In genomic region chr16:2088759-2089358, GRCh38 we compare ENCODE assay signal across 23 cellular contexts. TPM values are rescaled to one million over a fixed set of nuclear protein-coding genes. Genes with fewer than 3 reads are reported as not detected.
DNase-seq lines count a peak whose midpoint lies in the region; TF ChIP-seq lines count a peak whose summit lies in the region.
"Had no signal": no experiment of that assay in that cellular context is flagged by ENCODE, and none has a peak within 500 bp of the region (broad histone marks: within the 10 kb centered on the region; RNA-seq: fewer than 3 reads in every experiment).

No MANE protein-coding gene starts in this region.

- DNase-seq in NCI-H1694 (lab: John Stamatoyannopoulos, UW) (peak; percentile 7), NCI-H1694 treated with DMSO at 0.1 percent for 48 hours (lab: John Stamatoyannopoulos, UW) (no peak), NCI-H2171 treated with DMSO at 0.1 percent for 48 hours (lab: John Stamatoyannopoulos, UW) (peak; percentile 68), dorsolateral prefrontal cortex (no peak), neuronal stem cell (ENCODE audit: low spot score) (no peak), midbrain (lab: John Stamatoyannopoulos, UW) (no peak), H7 (no peak), UCSD-AML1 (lab: John Stamatoyannopoulos, UW; ENCODE audit: unreplicated experiment) (no peak)
- DNase-seq: activated CD4-positive, alpha-beta T cell treated with anti-CD3 and anti-CD28 coated beads, Interleukin-2, amount 50 U/mL, for 1 hour; activated effector memory CD4-positive, alpha-beta T cell treated with Interleukin-2 at 50 U/mL for 16 hours; activated naive CD8-positive, alpha-beta T cell treated with anti-CD3 and anti-CD28 coated beads, Interleukin-2, amount 50 U/mL, for 24 hours; body of pancreas; effector memory CD8-positive, alpha-beta T cell; left colon; MM.1S; NCI-H187; SK-N-SH; stimulated activated CD8-positive, alpha-beta memory T cell treated with anti-CD3 and anti-CD28 coated beads, Interleukin-4, amount 100 ng/mL, for 48 hours; T-helper 2 cell; upper lobe of right lung had no signal

- H2AK5ac ChIP-seq in neuronal stem cell (ENCODE audit: low read depth, low read length) = no peak overlapping the region

- H3K27ac ChIP-seq in dorsolateral prefrontal cortex (peak overlapping the region in 31 of 59 donors; percentile 6 to 92 (median 71)), neuronal stem cell (replicated peaks; ENCODE audit: low read length) (no peak overlapping the region)
- H3K27ac ChIP-seq: BLaER1 treated with 17β-estradiol and CSF1 and Interleukin-3, amounts not matched to agents 10 nM and 100 nM; VCaP had no signal

- no peak overlapping the region for H2AFZ ChIP-seq in neuronal stem cell (ENCODE audit: low read length)

- H3K79me1 ChIP-seq in neuronal stem cell (ENCODE audit: low read depth, low read length) = peaks cover 15% of the 10 kb centered on the region

- no peak overlapping the region for H2BK15ac ChIP-seq in neuronal stem cell (ENCODE audit: low read length)

- peaks cover 0 to 16% of the 10 kb centered on the region in 2 donors for H3K4me1 ChIP-seq in neuronal stem cell (ENCODE audit: control insufficient read depth in 2 of 2, insufficient read depth in 1 of 2, low read depth in 1 of 2, low read length in 2 of 2)
- H3K4me1 ChIP-seq: HAP-1, upper lobe of right lung had no signal

- H3K4me3 ChIP-seq in dorsolateral prefrontal cortex = no peak overlapping the region
- no peak overlapping the region for H3K4me3 ChIP-seq in neuronal stem cell (ENCODE audit: low read length in 2 of 2)
- H3K4me3 ChIP-seq in H7 (ENCODE audit: insufficient read depth, low read depth, low read length) = no peak overlapping the region
- H3K4me3 ChIP-seq: BLaER1 treated with 17β-estradiol and CSF1 and Interleukin-3, amounts not matched to agents 10 nM and 100 nM; body of pancreas; HAP-1; upper lobe of right lung had no signal

- H3K27me3 ChIP-seq in dorsolateral prefrontal cortex (no peaks in the 10 kb centered on the region), neuronal stem cell (ENCODE audit: control insufficient read depth in 3 of 3, insufficient read depth in 3 of 3, low read depth in 1 of 3, low read length in 3 of 3) (no peaks in the 10 kb centered on the region), H7 (ENCODE audit: control insufficient read depth, insufficient read depth, low read length) (no peaks in the 10 kb centered on the region)
- H3K27me3 ChIP-seq: BLaER1 treated with 17β-estradiol and CSF1 and Interleukin-3, amounts not matched to agents 10 nM and 100 nM; body of pancreas; upper lobe of right lung had no signal

- peak overlapping the region; percentile 66 for H3K4ac ChIP-seq in neuronal stem cell (ENCODE audit: low read length)

- intact Hi-C loops in dorsolateral prefrontal cortex (cut with DNase I) = no loop called here

- no CpG with 5 or more reads among the region's 20 CpGs for WGBS in neuronal stem cell (ENCODE audit: extremely low coverage in 2 of 2, insufficient read length in 2 of 2, insufficient replicate concordance in 1 of 2), 2 donors

- H2BK12ac ChIP-seq in neuronal stem cell (ENCODE audit: low read length) = no peak overlapping the region

- H2BK5ac ChIP-seq in neuronal stem cell (ENCODE audit: low read length) = no peak overlapping the region

- no peak overlapping the region for H3K14ac ChIP-seq in neuronal stem cell (ENCODE audit: low read length)

- H4K8ac ChIP-seq in neuronal stem cell (ENCODE audit: low read depth, low read length) = no peak overlapping the region

- H3K18ac ChIP-seq in neuronal stem cell (ENCODE audit: low read length) = no peak overlapping the region

- H3K36me3 ChIP-seq in neuronal stem cell (replicated peaks in 1 of 2; ENCODE audit: control insufficient read depth in 2 of 2, insufficient read depth in 2 of 2, low read length in 2 of 2) (peaks cover 45 to 91% of the 10 kb centered on the region in 2 donors), H7 (replicated peaks; ENCODE audit: control insufficient read depth, insufficient read depth, low read length) (no peaks in the 10 kb centered on the region; the same call in none of the 2 replicates)

- TF ChIP-seq CTCF in dorsolateral prefrontal cortex (IDR thresholded peaks at IDR 0.05 in 54 of 56, conservative IDR thresholded peaks at IDR 0.05 in 2 of 56; ENCODE audit: low read depth in 1 of 56, partially characterized antibody in 56 of 56) = no peak

- H4K91ac ChIP-seq in neuronal stem cell (ENCODE audit: low read depth, low read length, poor library complexity) = no peak overlapping the region

- no peak overlapping the region for H3K4me2 ChIP-seq in neuronal stem cell (ENCODE audit: insufficient read depth, low read length, poor library complexity, severe bottlenecking)
- H3K4me2 ChIP-seq: SK-N-SH had no signal

- H3K9me3 ChIP-seq in neuronal stem cell (replicated peaks in 1 of 2; ENCODE audit: control insufficient read depth in 2 of 2, insufficient read depth in 1 of 2, low read depth in 1 of 2, low read length in 2 of 2) = no peaks in the 10 kb centered on the region
- H3K9me3 ChIP-seq: BLaER1 treated with 17β-estradiol and CSF1 and Interleukin-3, amounts not matched to agents 10 nM and 100 nM; body of pancreas; HAP-1; SK-N-SH; upper lobe of right lung had no signal

- no peak overlapping the region for H2BK120ac ChIP-seq in neuronal stem cell (ENCODE audit: low read depth, low read length)

- peak overlapping the region; percentile 48 for H3K23ac ChIP-seq in neuronal stem cell (ENCODE audit: low read depth, low read length, poor library complexity)

- H3K9ac ChIP-seq in neuronal stem cell (ENCODE audit: low read depth, low read length, poor library complexity) = no peak overlapping the region
- H3K9ac ChIP-seq: SK-N-SH had no signal

RNA-seq across cellular contexts. Expression of gene TSC2, which starts 41.1 kb away (rescaled TPM):
- total RNA-seq in dorsolateral prefrontal cortex = 100 to 1,000 TPM; 129 to 311 (median 193) TPM
- 54.6 TPM for polyA plus RNA-seq in neuronal stem cell (2013, experiment 1 of 2)
- polyA plus RNA-seq in neuronal stem cell (2013, experiment 2 of 2) = 53.2 TPM
- 37.6 and 42.6 TPM in 2 replicates for total RNA-seq in H7 (2014; rRNA removed; shearing (Covaris generic))

RNA-seq across cellular contexts. Expression of gene NTHL1, which starts 41.2 kb away (rescaled TPM):
- total RNA-seq in dorsolateral prefrontal cortex = 10 to 100 TPM; 12.2 to 41.4 (median 26.0) TPM
- 28.2 TPM for polyA plus RNA-seq in neuronal stem cell (2013, experiment 1 of 2)
- polyA plus RNA-seq in neuronal stem cell (2013, experiment 2 of 2) = 27.7 TPM
- total RNA-seq in H7 (2014; rRNA removed; shearing (Covaris generic)) = 104 and 108 TPM in 2 replicates

RNA-seq across cellular contexts. Expression of gene PKD1, which starts 46.8 kb away (rescaled TPM):
- total RNA-seq in dorsolateral prefrontal cortex = 100 to 1,000 TPM; 194 to 567 (median 327) TPM
- polyA plus RNA-seq in neuronal stem cell (2013, experiment 1 of 2) = 27.8 TPM
- 26.3 TPM for polyA plus RNA-seq in neuronal stem cell (2013, experiment 2 of 2)
- total RNA-seq in H7 (2014; rRNA removed; shearing (Covaris generic)) = 45.6 and 64.4 TPM in 2 replicates

RNA-seq across cellular contexts. Expression of gene RAB26, which starts 59.6 kb away (rescaled TPM):
- total RNA-seq in dorsolateral prefrontal cortex = 10 to 100 TPM; 19.4 to 82.0 (median 54.8) TPM
- polyA plus RNA-seq in neuronal stem cell (2013, experiment 1 of 2) = 4.2 TPM
- polyA plus RNA-seq in neuronal stem cell (2013, experiment 2 of 2) = 3.9 TPM
- total RNA-seq in H7 (2014; rRNA removed; shearing (Covaris generic)) = 9.2 and 10.7 TPM in 2 replicates

Comparison
In these comparisons a context has a peak if more than half of its experiments do, and no peak if none do; other contexts are left out.
1. DNase-seq: peak in NCI-H1694 (single experiment) and NCI-H2171 treated with DMSO at 0.1 percent for 48 hours (single experiment); none in NCI-H1694 treated with DMSO at 0.1 percent for 48 hours (single experiment), dorsolateral prefrontal cortex (0 of 10), neuronal stem cell (single experiment), midbrain (single experiment), H7 (single experiment) and UCSD-AML1 (single experiment).